Comparison of ENCODE assay signal across 20 cellular contexts in genomic region chr7:152148706-152149105, GRCh38.
"Had no signal": no experiment of that assay in that cellular context is flagged by ENCODE, and none has a peak within 500 bp of the region (broad histone marks: within the 10 kb centered on the region; RNA-seq: fewer than 3 reads in every experiment).

No MANE protein-coding gene starts in this region.

- H3K4me1 Mint-ChIP-seq: stimulated activated memory B cell treated with anti-CD40 and anti-IgM and Interleukin-4, amounts not matched to agents 10 μg/mL and 1 μg/mL and 100 μg/mL, for 72 hours had no signal

- H3K27me3 ChIP-seq: pancreas, right lobe of liver, testis, tibial nerve, upper lobe of right lung, vagina had no signal

- H3K27ac Mint-ChIP-seq: stimulated activated memory B cell treated with anti-CD40 and anti-IgM and Interleukin-4, amounts not matched to agents 10 μg/mL and 1 μg/mL and 100 μg/mL, for 72 hours; stimulated activated naive CD8-positive, alpha-beta T cell treated with anti-CD3 and anti-CD28 coated beads, Interleukin-15, Interleukin-2, amounts not matched to agents 100 ng/mL and 50 ng/mL, for 24 hours had no signal

- H3K9me3 ChIP-seq: mucosa of descending colon, pancreas, psoas muscle, right lobe of liver, testis, tibial nerve, upper lobe of right lung, vagina had no signal

- H3K9me3 Mint-ChIP-seq: natural killer cell; stimulated activated memory B cell treated with anti-CD40 and anti-IgM and Interleukin-4, amounts not matched to agents 10 μg/mL and 1 μg/mL and 100 μg/mL, for 72 hours; stimulated activated naive CD8-positive, alpha-beta T cell treated with anti-CD3 and anti-CD28 coated beads, Interleukin-15, Interleukin-2, amounts not matched to agents 100 ng/mL and 50 ng/mL, for 24 hours had no signal

- H3K27ac ChIP-seq: pancreas, psoas muscle, right lobe of liver, testis, tibial nerve, upper lobe of right lung, vagina had no signal

- DNase-seq: effector memory CD4-positive, alpha-beta T cell; islet precursor cell; mammary epithelial cell; mucosa of descending colon; natural killer cell; occipital lobe; pancreas; psoas muscle; retina; right lobe of liver; stimulated activated CD4-positive, alpha-beta T cell treated with anti-CD3 and anti-CD28 coated beads, Interleukin-4, amount 100 ng/mL, for 1 hour; stimulated activated CD8-positive, alpha-beta memory T cell treated with anti-CD3 and anti-CD28 coated beads, Interleukin-4, amount 100 ng/mL, for 48 hours; testis; upper lobe of right lung had no signal

- H3K27me3 Mint-ChIP-seq: stimulated activated memory B cell treated with anti-CD40 and anti-IgM and Interleukin-4, amounts not matched to agents 10 μg/mL and 1 μg/mL and 100 μg/mL, for 72 hours; stimulated activated naive CD8-positive, alpha-beta T cell treated with anti-CD3 and anti-CD28 coated beads, Interleukin-15, Interleukin-2, amounts not matched to agents 100 ng/mL and 50 ng/mL, for 24 hours had no signal

- ATAC-seq: esophagus mucosa; left lobe of liver; mucosa of descending colon; natural killer cell; pancreas; psoas muscle; right lobe of liver; stimulated activated memory B cell treated with anti-CD40 and anti-IgM and Interleukin-4, amounts not matched to agents 10 μg/mL and 1 μg/mL and 100 μg/mL, for 72 hours; upper lobe of right lung had no signal

- H3K4me3 Mint-ChIP-seq: natural killer cell; stimulated activated memory B cell treated with anti-CD40 and anti-IgM and Interleukin-4, amounts not matched to agents 10 μg/mL and 1 μg/mL and 100 μg/mL, for 72 hours; stimulated activated naive CD8-positive, alpha-beta T cell treated with anti-CD3 and anti-CD28 coated beads, Interleukin-15, Interleukin-2, amounts not matched to agents 100 ng/mL and 50 ng/mL, for 24 hours had no signal
